Comparison of ENCODE assay signal across 1 cellular context in genomic region chr6:36131517-36132220, GRCh38.
TF ChIP-seq lines count a peak whose summit lies in the region.

No MANE protein-coding gene starts in this region.

TF ChIP-seq in K562, 482 proteins besides CTCF, POLR2A, EP300 and RAD21 (continued from another document and continues in another):
- TF ChIP-seq ZBTB49 (CRISPR knock-in tag; IDR thresholded peaks at IDR 0.05; ENCODE audit: borderline replicate concordance) (no peak), MAFK (IDR thresholded peaks at IDR 0.05; ENCODE audit: low read length) (no peak), ZNF311 (CRISPR knock-in tag; IDR thresholded peaks at IDR 0.05) (no peak), SAFB (IDR thresholded peaks at IDR 0.05; ENCODE audit: borderline replicate concordance, low read depth, low read length) (no peak), E2F3 (CRISPR knock-in tag; IDR thresholded peaks at IDR 0.05) (no peak), EHMT2 (IDR thresholded peaks at IDR 0.05) (no peak), ZNF133 (CRISPR knock-in tag; IDR thresholded peaks at IDR 0.05) (no peak), ZNF449 (CRISPR knock-in tag; IDR thresholded peaks at IDR 0.05) (no peak), ZHX1 (conservative IDR thresholded peaks at IDR 0.05; ENCODE audit: low read length) (no peak), ZBTB40 (IDR thresholded peaks at IDR 0.05) (no peak), ZBTB40 (CRISPR knock-in tag; IDR thresholded peaks at IDR 0.05) (no peak), GMEB1 (CRISPR knock-in tag; IDR thresholded peaks at IDR 0.05) (no peak), ZNF239 (CRISPR knock-in tag; IDR thresholded peaks at IDR 0.05) (no peak), RBM39 (optimal IDR thresholded peaks at IDR 0.05; ENCODE audit: low read depth, low read length) (no peak), STAG1 (CRISPR knock-in tag; IDR thresholded peaks at IDR 0.05; ENCODE audit: borderline replicate concordance) (no peak), GABPB2 (CRISPR knock-in tag; conservative IDR thresholded peaks at IDR 0.05) (no peak), PYGO2 (tag; IDR thresholded peaks at IDR 0.05) (no peak), ZZZ3 (IDR thresholded peaks at IDR 0.05) (no peak), ZNF174 (CRISPR knock-in tag; IDR thresholded peaks at IDR 0.05) (no peak), ZNF830 (CRISPR knock-in tag; IDR thresholded peaks at IDR 0.05) (no peak), MED1 (CRISPR knock-in tag; IDR thresholded peaks at IDR 0.05; ENCODE audit: borderline replicate concordance) (no peak), ZFP30 (CRISPR knock-in tag; IDR thresholded peaks at IDR 0.05; ENCODE audit: borderline replicate concordance) (no peak), ZBTB9 (CRISPR knock-in tag; IDR thresholded peaks at IDR 0.05) (no peak), HOXB6 (CRISPR knock-in tag; IDR thresholded peaks at IDR 0.05; ENCODE audit: borderline replicate concordance) (no peak), ATF7 (IDR thresholded peaks at IDR 0.05) (no peak), TCF3 (CRISPR knock-in tag; IDR thresholded peaks at IDR 0.05) (peak; percentile 57), ZNF695 (CRISPR knock-in tag; IDR thresholded peaks at IDR 0.05) (no peak), HDAC1 (IDR thresholded peaks at IDR 0.05) (peak in 1 of 2 experiments; percentile 97; a peak in 2 of 4 replicates), THAP7 (CRISPR knock-in tag; IDR thresholded peaks at IDR 0.05) (no peak), MYNN (IDR thresholded peaks at IDR 0.05) (no peak), MYNN (CRISPR knock-in tag; IDR thresholded peaks at IDR 0.05) (no peak), ZNF699 (CRISPR knock-in tag; IDR thresholded peaks at IDR 0.05; ENCODE audit: insufficient replicate concordance) (no peak), GABPA (tag; conservative IDR thresholded peaks at IDR 0.05; ENCODE audit: low read depth) (peak; percentile 47; the same call in 1 of the 2 replicates), FUS (optimal IDR thresholded peaks at IDR 0.05; ENCODE audit: low read depth, low read length) (no peak), RBM15 (IDR thresholded peaks at IDR 0.05; ENCODE audit: insufficient read depth, low read length) (no peak), SP2 (IDR thresholded peaks at IDR 0.05; ENCODE audit: extremely low read depth, low read depth, low read length, poor library complexity, severe bottlenecking) (no peak), NFIC (IDR thresholded peaks at IDR 0.05) (peak; percentile 71), HNRNPH1 (optimal IDR thresholded peaks at IDR 0.05; ENCODE audit: low read depth, low read length) (no peak), ZC3H4 (CRISPR knock-in tag; IDR thresholded peaks at IDR 0.05; ENCODE audit: borderline replicate concordance) (no peak), MTA3 (IDR thresholded peaks at IDR 0.05; ENCODE audit: borderline replicate concordance) (no peak), TSHZ1 (CRISPR knock-in tag; IDR thresholded peaks at IDR 0.05) (no peak), TAF1 (IDR thresholded peaks at IDR 0.05; ENCODE audit: control insufficient read depth, extremely low read depth, insufficient read depth, low read length, severe bottlenecking) (no peak)
